8 cellular contexts compared by ENCODE assay signal in genomic region chr9:72280913-72281500, GRCh38.
DNase-seq lines count a peak whose midpoint lies in the region; TF ChIP-seq lines count a peak whose summit lies in the region.
"Had no signal": no experiment of that assay in that cellular context is flagged by ENCODE, and none has a peak within 500 bp of the region (broad histone marks: within the 10 kb centered on the region; RNA-seq: fewer than 3 reads in every experiment).

No MANE protein-coding gene starts in this region.

- TF ChIP-seq POLR2A in NB4 (IDR thresholded peaks at IDR 0.05; ENCODE audit: extremely low read depth, insufficient read length) (no peak), sigmoid colon (IDR thresholded peaks at IDR 0.05) (no peak)

- H3K4me3 ChIP-seq in GM12875 (ENCODE audit: low read depth, low read length) (no peak overlapping the region), HFF-Myc (replicated peaks; ENCODE audit: low read depth, low read length) (no peak overlapping the region), NB4 (ENCODE audit: low read depth, low read length) (no peak overlapping the region), sigmoid colon (no peak overlapping the region)
- H3K4me3 ChIP-seq: skin epidermis had no signal

- TF ChIP-seq CTCF in GM12875 (IDR thresholded peaks at IDR 0.05; ENCODE audit: borderline replicate concordance, insufficient read depth, low read depth, low read length): peak; percentile 86
- TF ChIP-seq CTCF in HFF-Myc (IDR thresholded peaks at IDR 0.05; ENCODE audit: low read depth, low read length, missing control alignments): peak; percentile 97
- TF ChIP-seq CTCF in NB4 (IDR thresholded peaks at IDR 0.05; ENCODE audit: low read depth, low read length): peak; percentile 66
- TF ChIP-seq CTCF in sigmoid colon (IDR thresholded peaks at IDR 0.05): peak; percentile 83 to 94 (median 87)

- intact Hi-C loops in sigmoid colon (cut with DNase I): loop anchor here (5.0 kb wide), 2 partner anchors 471 to 541 kb away; no protein-coding TSS in a partner anchor

- TF ChIP-seq EP300 in sigmoid colon (IDR thresholded peaks at IDR 0.05): no peak

- H3K4me1 ChIP-seq in sigmoid colon: no peaks in the 10 kb centered on the region

- 29 to 39% methylated on average over 11 of the region's 11 CpGs for WGBS in sigmoid colon, 2 donors

- H3K36me3 ChIP-seq in sigmoid colon: no peaks in the 10 kb centered on the region

- DNase-seq in HFF-Myc (ENCODE audit: extremely low read depth, low read depth) (peak; percentile 42), NB4 (ENCODE audit: low read depth) (peak; percentile 65), T-helper 22 cell (ENCODE audit: low read depth) (peak; percentile 17), anterior cingulate cortex (lab: John Stamatoyannopoulos, UW) (peak in 54 of 58 donors; percentile 3 to 76 (median 38)), hepatic stellate cell (ENCODE audit: low spot score) (peak; percentile 44), sigmoid colon (peak; percentile 86)

- no peaks in the 10 kb centered on the region for H3K27me3 ChIP-seq in sigmoid colon

- no peaks in the 10 kb centered on the region for H3K9me3 ChIP-seq in sigmoid colon

- no peak overlapping the region for H3K27ac ChIP-seq in sigmoid colon
- H3K27ac ChIP-seq: skin epidermis had no signal

Comparison
In these comparisons a context has a peak if more than half of its experiments do, and no peak if none do; other contexts are left out.
1. DNase-seq: peak in every context shown above with its lines; median percentile 86 in sigmoid colon; 65 in NB4; 44 in hepatic stellate cell; 42 in HFF-Myc; 38 in anterior cingulate cortex; 17 in T-helper 22 cell.